Comparison of ENCODE assay signal across 8 cellular contexts in the genomic region with DNA sequence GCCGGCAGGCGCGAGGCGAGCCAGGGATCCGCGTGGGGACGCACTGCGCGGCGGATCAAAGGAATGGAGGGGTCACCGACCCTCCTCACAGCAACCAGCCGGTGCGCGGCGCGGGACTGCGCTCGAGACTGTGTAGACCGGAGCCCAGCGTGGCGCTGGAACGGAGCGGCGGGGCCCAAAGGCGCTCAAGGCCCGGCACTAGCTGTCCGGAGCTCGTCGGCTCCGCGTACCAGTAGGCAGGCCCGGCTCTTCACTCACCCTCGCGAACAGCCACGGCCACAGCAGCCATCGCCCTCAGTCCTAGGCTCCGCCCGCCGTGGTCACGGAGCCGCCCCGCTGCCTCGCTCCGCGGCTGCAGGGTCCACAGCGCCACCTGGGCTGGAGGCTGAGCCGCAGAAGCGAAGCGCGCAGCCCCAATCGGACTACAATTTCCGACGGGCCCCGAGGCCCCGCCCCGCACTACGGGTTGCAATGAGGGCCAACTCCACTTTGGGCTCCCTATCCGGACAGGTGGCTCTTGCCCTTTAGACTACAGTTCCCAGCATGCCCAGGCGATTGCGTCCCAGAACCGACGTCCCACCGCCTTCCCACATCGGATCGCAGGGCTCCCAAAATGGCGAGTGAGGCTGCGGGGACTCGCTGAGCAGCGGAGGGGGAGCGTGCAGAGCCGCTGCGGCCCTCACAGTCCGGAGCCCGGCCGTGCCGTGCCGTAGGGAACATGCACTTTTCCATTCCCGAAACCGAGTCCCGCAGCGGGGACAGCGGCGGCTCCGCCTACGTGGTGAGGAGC. TPM values are rescaled to one million over a fixed set of nuclear protein-coding genes. Genes with fewer than 3 reads are reported as not detected.
DNase-seq lines count a peak whose midpoint lies in the region; ATAC-seq and TF ChIP-seq lines count a peak whose summit lies in the region.

Gene EIF2B4 (minus strand): TSS at position 313 of the 790 bp plus-strand sequence. CDS start 24 bp downstream, at position 289.
Gene SNX17 (plus strand): TSS at position 591 of the 790 bp plus-strand sequence. CDS start 128 bp downstream, at position 719.

- peak within 1 kb of the TSS; percentile 84 for H3K4me2 ChIP-seq in OCI-LY1 (ENCODE audit: low read length)

- no peaks in the 10 kb centered on the region for H3F3A ChIP-seq in OCI-LY1 (ENCODE audit: insufficient read depth, low read length)

- peak; percentile 85 for ATAC-seq in GM21515 (IDR thresholded peaks at IDR 0.05; ENCODE audit: unreplicated experiment)

- in situ Hi-C loops in endometrial microvascular endothelial cells (cut with HindIII; ENCODE audit: inconsistent ontology term, low pct_unique_long_range_greater_than_20kb, low sequenced_read_pairs): no loop called here

- H3K4me1 ChIP-seq in OCI-LY1 (ENCODE audit: insufficient read depth, low read length, severe bottlenecking) (peaks cover 25% of the 10 kb centered on the region), mesodermal cell (ENCODE audit: control insufficient read depth, insufficient read depth, low read length, poor library complexity, severe bottlenecking) (peaks cover 6% of the 10 kb centered on the region)

- H3K9ac ChIP-seq in OCI-LY1 (ENCODE audit: low read length): peak within 1 kb of the TSS; percentile 85

- 0% methylated on average over 70 to 85 of the region's 85 CpGs for WGBS in mesodermal cell (ENCODE audit: insufficient coverage in 2 of 2), 2 experiments

- no peaks in the 10 kb centered on the region for H3K9me2 ChIP-seq in OCI-LY1 (ENCODE audit: low read depth, low read length)

- H3K27ac ChIP-seq in OCI-LY1 (ENCODE audit: low read depth, low read length, poor library complexity, severe bottlenecking): peak within 1 kb of the TSS; percentile 71
- H3K27ac ChIP-seq in mesodermal cell (ENCODE audit: low read depth, low read length, severe bottlenecking): peak within 1 kb of the TSS; percentile 78

- TF ChIP-seq CTCF in OCI-LY1 (IDR thresholded peaks at IDR 0.05; ENCODE audit: low read length): peak; percentile 86

- no peaks in the 10 kb centered on the region for H4K20me1 ChIP-seq in OCI-LY1 (ENCODE audit: insufficient read depth, low read length)

- H3K9me3 ChIP-seq in OCI-LY1 (ENCODE audit: low read length) (no peaks in the 10 kb centered on the region), mesodermal cell (ENCODE audit: control insufficient read depth, low read length) (no peaks in the 10 kb centered on the region)

- peak within 1 kb of the TSS; percentile 88 for H3K4me3 ChIP-seq in OCI-LY1 (ENCODE audit: low read depth, low read length, poor library complexity, severe bottlenecking)
- H3K4me3 ChIP-seq in mesodermal cell (ENCODE audit: extremely low read depth, insufficient read depth, low read length, poor library complexity, severe bottlenecking): peak within 1 kb of the TSS; percentile 97

- H3K79me2 ChIP-seq in OCI-LY1 (ENCODE audit: insufficient read depth, low read length): no peaks in the 10 kb centered on the region

- H2AFZ ChIP-seq in OCI-LY1 (ENCODE audit: low read length): no peak within 1 kb of the TSS

- DNase-seq in DMS 273 treated with DMSO at 0.1 percent for 48 hours (lab: John Stamatoyannopoulos, UW) (peak; percentile 97), HuH-7 (ENCODE audit: low spot score) (peak; percentile 98)
- peak; percentile 100 for DNase-seq in activated CD8-positive, alpha-beta memory T cell treated with anti-CD3 and anti-CD28 coated beads, Interleukin-2, amount 50 U/mL, for 4 hours
- DNase-seq in stimulated activated CD8-positive, alpha-beta memory T cell treated with anti-CD3 and anti-CD28 coated beads, Interleukin-15, amount 100 ng/mL, for 4 hours (ENCODE audit: low read depth in 2 of 2): peak; percentile 99 to 100

- H3K36me3 ChIP-seq in OCI-LY1 (ENCODE audit: insufficient read depth, low read length): peaks cover 60% of the 10 kb centered on the region
- peaks cover 72% of the 10 kb centered on the region for H3K36me3 ChIP-seq in mesodermal cell (ENCODE audit: control insufficient read depth, insufficient read depth, low read length)

- no peaks in the 10 kb centered on the region for H3K27me3 ChIP-seq in OCI-LY1 (ENCODE audit: insufficient read depth, low read length)

RNA-seq across cellular contexts. Expression of gene EIF2B4, which starts in this region (rescaled TPM):
- 63.6 TPM for total RNA-seq in endometrial microvascular endothelial cells (ENCODE audit: inconsistent ontology term)
- polyA plus RNA-seq in mesodermal cell (2013, experiment 1 of 2): 55.8 TPM
- 48.2 TPM for polyA plus RNA-seq in mesodermal cell (2013, experiment 2 of 2)

RNA-seq across cellular contexts. Expression of gene SNX17, which starts in this region (rescaled TPM):
- 163 TPM for total RNA-seq in endometrial microvascular endothelial cells (ENCODE audit: inconsistent ontology term)
- 84.5 TPM for polyA plus RNA-seq in mesodermal cell (2013, experiment 1 of 2)
- 76.3 TPM for polyA plus RNA-seq in mesodermal cell (2013, experiment 2 of 2)

Comparison
In these comparisons a context has a peak if more than half of its experiments do, and no peak if none do; other contexts are left out.
1. Peak in every context shown above with its lines: DNase-seq, ATAC-seq, H3K4me3 ChIP-seq and H3K27ac ChIP-seq.